In genomic region chr14:24188251-24189058, GRCh38 we compare ENCODE assay signal across 1 cellular context.
A peak's percentile ranks its signal among the peaks of the same experiment; 100 is the strongest.
TF ChIP-seq lines count a peak whose summit lies in the region.

A gene with protein sequence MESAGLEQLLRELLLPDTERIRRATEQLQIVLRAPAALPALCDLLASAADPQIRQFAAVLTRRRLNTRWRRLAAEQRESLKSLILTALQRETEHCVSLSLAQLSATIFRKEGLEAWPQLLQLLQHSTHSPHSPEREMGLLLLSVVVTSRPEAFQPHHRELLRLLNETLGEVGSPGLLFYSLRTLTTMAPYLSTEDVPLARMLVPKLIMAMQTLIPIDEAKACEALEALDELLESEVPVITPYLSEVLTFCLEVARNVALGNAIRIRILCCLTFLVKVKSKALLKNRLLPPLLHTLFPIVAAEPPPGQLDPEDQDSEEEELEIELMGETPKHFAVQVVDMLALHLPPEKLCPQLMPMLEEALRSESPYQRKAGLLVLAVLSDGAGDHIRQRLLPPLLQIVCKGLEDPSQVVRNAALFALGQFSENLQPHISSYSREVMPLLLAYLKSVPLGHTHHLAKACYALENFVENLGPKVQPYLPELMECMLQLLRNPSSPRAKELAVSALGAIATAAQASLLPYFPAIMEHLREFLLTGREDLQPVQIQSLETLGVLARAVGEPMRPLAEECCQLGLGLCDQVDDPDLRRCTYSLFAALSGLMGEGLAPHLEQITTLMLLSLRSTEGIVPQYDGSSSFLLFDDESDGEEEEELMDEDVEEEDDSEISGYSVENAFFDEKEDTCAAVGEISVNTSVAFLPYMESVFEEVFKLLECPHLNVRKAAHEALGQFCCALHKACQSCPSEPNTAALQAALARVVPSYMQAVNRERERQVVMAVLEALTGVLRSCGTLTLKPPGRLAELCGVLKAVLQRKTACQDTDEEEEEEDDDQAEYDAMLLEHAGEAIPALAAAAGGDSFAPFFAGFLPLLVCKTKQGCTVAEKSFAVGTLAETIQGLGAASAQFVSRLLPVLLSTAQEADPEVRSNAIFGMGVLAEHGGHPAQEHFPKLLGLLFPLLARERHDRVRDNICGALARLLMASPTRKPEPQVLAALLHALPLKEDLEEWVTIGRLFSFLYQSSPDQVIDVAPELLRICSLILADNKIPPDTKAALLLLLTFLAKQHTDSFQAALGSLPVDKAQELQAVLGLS (minus strand): TSS chr14:24188816. CDS start chr14:24188787, 29 bp downstream.

TF ChIP-seq in K562, 482 proteins besides CTCF, POLR2A, EP300 and RAD21 (continued from another document and continues in another):
- TF ChIP-seq, protein P1, sequence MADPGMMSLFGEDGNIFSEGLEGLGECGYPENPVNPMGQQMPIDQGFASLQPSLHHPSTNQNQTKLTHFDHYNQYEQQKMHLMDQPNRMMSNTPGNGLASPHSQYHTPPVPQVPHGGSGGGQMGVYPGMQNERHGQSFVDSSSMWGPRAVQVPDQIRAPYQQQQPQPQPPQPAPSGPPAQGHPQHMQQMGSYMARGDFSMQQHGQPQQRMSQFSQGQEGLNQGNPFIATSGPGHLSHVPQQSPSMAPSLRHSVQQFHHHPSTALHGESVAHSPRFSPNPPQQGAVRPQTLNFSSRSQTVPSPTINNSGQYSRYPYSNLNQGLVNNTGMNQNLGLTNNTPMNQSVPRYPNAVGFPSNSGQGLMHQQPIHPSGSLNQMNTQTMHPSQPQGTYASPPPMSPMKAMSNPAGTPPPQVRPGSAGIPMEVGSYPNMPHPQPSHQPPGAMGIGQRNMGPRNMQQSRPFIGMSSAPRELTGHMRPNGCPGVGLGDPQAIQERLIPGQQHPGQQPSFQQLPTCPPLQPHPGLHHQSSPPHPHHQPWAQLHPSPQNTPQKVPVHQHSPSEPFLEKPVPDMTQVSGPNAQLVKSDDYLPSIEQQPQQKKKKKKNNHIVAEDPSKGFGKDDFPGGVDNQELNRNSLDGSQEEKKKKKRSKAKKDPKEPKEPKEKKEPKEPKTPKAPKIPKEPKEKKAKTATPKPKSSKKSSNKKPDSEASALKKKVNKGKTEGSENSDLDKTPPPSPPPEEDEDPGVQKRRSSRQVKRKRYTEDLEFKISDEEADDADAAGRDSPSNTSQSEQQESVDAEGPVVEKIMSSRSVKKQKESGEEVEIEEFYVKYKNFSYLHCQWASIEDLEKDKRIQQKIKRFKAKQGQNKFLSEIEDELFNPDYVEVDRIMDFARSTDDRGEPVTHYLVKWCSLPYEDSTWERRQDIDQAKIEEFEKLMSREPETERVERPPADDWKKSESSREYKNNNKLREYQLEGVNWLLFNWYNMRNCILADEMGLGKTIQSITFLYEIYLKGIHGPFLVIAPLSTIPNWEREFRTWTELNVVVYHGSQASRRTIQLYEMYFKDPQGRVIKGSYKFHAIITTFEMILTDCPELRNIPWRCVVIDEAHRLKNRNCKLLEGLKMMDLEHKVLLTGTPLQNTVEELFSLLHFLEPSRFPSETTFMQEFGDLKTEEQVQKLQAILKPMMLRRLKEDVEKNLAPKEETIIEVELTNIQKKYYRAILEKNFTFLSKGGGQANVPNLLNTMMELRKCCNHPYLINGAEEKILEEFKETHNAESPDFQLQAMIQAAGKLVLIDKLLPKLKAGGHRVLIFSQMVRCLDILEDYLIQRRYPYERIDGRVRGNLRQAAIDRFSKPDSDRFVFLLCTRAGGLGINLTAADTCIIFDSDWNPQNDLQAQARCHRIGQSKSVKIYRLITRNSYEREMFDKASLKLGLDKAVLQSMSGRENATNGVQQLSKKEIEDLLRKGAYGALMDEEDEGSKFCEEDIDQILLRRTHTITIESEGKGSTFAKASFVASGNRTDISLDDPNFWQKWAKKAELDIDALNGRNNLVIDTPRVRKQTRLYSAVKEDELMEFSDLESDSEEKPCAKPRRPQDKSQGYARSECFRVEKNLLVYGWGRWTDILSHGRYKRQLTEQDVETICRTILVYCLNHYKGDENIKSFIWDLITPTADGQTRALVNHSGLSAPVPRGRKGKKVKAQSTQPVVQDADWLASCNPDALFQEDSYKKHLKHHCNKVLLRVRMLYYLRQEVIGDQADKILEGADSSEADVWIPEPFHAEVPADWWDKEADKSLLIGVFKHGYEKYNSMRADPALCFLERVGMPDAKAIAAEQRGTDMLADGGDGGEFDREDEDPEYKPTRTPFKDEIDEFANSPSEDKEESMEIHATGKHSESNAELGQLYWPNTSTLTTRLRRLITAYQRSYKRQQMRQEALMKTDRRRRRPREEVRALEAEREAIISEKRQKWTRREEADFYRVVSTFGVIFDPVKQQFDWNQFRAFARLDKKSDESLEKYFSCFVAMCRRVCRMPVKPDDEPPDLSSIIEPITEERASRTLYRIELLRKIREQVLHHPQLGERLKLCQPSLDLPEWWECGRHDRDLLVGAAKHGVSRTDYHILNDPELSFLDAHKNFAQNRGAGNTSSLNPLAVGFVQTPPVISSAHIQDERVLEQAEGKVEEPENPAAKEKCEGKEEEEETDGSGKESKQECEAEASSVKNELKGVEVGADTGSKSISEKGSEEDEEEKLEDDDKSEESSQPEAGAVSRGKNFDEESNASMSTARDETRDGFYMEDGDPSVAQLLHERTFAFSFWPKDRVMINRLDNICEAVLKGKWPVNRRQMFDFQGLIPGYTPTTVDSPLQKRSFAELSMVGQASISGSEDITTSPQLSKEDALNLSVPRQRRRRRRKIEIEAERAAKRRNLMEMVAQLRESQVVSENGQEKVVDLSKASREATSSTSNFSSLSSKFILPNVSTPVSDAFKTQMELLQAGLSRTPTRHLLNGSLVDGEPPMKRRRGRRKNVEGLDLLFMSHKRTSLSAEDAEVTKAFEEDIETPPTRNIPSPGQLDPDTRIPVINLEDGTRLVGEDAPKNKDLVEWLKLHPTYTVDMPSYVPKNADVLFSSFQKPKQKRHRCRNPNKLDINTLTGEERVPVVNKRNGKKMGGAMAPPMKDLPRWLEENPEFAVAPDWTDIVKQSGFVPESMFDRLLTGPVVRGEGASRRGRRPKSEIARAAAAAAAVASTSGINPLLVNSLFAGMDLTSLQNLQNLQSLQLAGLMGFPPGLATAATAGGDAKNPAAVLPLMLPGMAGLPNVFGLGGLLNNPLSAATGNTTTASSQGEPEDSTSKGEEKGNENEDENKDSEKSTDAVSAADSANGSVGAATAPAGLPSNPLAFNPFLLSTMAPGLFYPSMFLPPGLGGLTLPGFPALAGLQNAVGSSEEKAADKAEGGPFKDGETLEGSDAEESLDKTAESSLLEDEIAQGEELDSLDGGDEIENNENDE (IDR thresholded peaks at IDR 0.05; ENCODE audit: low read depth, low read length), result no peak
- TF ChIP-seq ZFX (CRISPR knock-in tag; IDR thresholded peaks at IDR 0.05), result peak; percentile 64
- TF ChIP-seq, protein P2, sequence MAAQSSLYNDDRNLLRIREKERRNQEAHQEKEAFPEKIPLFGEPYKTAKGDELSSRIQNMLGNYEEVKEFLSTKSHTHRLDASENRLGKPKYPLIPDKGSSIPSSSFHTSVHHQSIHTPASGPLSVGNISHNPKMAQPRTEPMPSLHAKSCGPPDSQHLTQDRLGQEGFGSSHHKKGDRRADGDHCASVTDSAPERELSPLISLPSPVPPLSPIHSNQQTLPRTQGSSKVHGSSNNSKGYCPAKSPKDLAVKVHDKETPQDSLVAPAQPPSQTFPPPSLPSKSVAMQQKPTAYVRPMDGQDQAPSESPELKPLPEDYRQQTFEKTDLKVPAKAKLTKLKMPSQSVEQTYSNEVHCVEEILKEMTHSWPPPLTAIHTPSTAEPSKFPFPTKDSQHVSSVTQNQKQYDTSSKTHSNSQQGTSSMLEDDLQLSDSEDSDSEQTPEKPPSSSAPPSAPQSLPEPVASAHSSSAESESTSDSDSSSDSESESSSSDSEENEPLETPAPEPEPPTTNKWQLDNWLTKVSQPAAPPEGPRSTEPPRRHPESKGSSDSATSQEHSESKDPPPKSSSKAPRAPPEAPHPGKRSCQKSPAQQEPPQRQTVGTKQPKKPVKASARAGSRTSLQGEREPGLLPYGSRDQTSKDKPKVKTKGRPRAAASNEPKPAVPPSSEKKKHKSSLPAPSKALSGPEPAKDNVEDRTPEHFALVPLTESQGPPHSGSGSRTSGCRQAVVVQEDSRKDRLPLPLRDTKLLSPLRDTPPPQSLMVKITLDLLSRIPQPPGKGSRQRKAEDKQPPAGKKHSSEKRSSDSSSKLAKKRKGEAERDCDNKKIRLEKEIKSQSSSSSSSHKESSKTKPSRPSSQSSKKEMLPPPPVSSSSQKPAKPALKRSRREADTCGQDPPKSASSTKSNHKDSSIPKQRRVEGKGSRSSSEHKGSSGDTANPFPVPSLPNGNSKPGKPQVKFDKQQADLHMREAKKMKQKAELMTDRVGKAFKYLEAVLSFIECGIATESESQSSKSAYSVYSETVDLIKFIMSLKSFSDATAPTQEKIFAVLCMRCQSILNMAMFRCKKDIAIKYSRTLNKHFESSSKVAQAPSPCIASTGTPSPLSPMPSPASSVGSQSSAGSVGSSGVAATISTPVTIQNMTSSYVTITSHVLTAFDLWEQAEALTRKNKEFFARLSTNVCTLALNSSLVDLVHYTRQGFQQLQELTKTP (IDR thresholded peaks at IDR 0.05; ENCODE audit: low read depth in 1 of 2, partially characterized antibody in 2 of 2), result peak in 1 of 2 experiments; percentile 67
- no peak for TF ChIP-seq PPARD (CRISPR knock-in tag; IDR thresholded peaks at IDR 0.05)
- peak; percentile 56 for TF ChIP-seq PKNOX1 (IDR thresholded peaks at IDR 0.05)
- TF ChIP-seq RBM22 (IDR thresholded peaks at IDR 0.05; ENCODE audit: low read depth, low read length, poor library complexity, severe bottlenecking), result peak; percentile 95
- TF ChIP-seq CCNT2 (IDR thresholded peaks at IDR 0.05; ENCODE audit: borderline replicate concordance, extremely low read depth, insufficient read length, low read depth, low read length), result peak; percentile 44
- peak; percentile 96 for TF ChIP-seq RFX1 (IDR thresholded peaks at IDR 0.05)
- TF ChIP-seq NEUROD1 (IDR thresholded peaks at IDR 0.05; ENCODE audit: borderline replicate concordance, low read depth, low read length, partially characterized antibody), result peak; percentile 78
- peak; percentile 76 to 99; a peak in 3 of 4 replicates for TF ChIP-seq HDAC1 (IDR thresholded peaks at IDR 0.05)
- peak; percentile 57; the same call in 1 of the 2 replicates for TF ChIP-seq KLF6 (CRISPR knock-in tag; IDR thresholded peaks at IDR 0.05; ENCODE audit: borderline replicate concordance)
- TF ChIP-seq POLR3A (IDR thresholded peaks at IDR 0.05; ENCODE audit: borderline replicate concordance, extremely low read depth, insufficient read depth, insufficient read length), result no peak
- peak in 2 of 3 experiments; percentile 63 to 65 for TF ChIP-seq YY1 (IDR thresholded peaks at IDR 0.05; ENCODE audit: borderline replicate concordance in 1 of 3, control insufficient read depth in 1 of 3, extremely low read depth in 1 of 3, insufficient read depth in 3 of 3, insufficient read length in 1 of 3, insufficient replicate concordance in 2 of 3, low read depth in 1 of 3, low read length in 2 of 3)
- TF ChIP-seq TAF1 (IDR thresholded peaks at IDR 0.05; ENCODE audit: control insufficient read depth, extremely low read depth, insufficient read depth, low read length, severe bottlenecking), result peak; percentile 51
- TF ChIP-seq ZBTB7A (IDR thresholded peaks at IDR 0.05; ENCODE audit: borderline replicate concordance, control insufficient read depth, low read depth, low read length), result no peak
- peak; percentile 99 for TF ChIP-seq GABPA (tag; conservative IDR thresholded peaks at IDR 0.05; ENCODE audit: low read depth)
- peak; percentile 80; the same call in 1 of the 2 replicates for TF ChIP-seq RB1 (IDR thresholded peaks at IDR 0.05; ENCODE audit: low read depth)
- TF ChIP-seq ZC3H11A (IDR thresholded peaks at IDR 0.05; ENCODE audit: low read depth, low read length), result peak; percentile 95
- TF ChIP-seq SREBF1 (IDR thresholded peaks at IDR 0.05; ENCODE audit: borderline replicate concordance, low read depth, low read length), result no peak
- peak; percentile 60; the same call in 1 of the 2 replicates for TF ChIP-seq NR2C2 (CRISPR knock-in tag; IDR thresholded peaks at IDR 0.05)
- peak; percentile 94 for TF ChIP-seq NR2C2 (tag; IDR thresholded peaks at IDR 0.05)
- TF ChIP-seq, protein P3, sequence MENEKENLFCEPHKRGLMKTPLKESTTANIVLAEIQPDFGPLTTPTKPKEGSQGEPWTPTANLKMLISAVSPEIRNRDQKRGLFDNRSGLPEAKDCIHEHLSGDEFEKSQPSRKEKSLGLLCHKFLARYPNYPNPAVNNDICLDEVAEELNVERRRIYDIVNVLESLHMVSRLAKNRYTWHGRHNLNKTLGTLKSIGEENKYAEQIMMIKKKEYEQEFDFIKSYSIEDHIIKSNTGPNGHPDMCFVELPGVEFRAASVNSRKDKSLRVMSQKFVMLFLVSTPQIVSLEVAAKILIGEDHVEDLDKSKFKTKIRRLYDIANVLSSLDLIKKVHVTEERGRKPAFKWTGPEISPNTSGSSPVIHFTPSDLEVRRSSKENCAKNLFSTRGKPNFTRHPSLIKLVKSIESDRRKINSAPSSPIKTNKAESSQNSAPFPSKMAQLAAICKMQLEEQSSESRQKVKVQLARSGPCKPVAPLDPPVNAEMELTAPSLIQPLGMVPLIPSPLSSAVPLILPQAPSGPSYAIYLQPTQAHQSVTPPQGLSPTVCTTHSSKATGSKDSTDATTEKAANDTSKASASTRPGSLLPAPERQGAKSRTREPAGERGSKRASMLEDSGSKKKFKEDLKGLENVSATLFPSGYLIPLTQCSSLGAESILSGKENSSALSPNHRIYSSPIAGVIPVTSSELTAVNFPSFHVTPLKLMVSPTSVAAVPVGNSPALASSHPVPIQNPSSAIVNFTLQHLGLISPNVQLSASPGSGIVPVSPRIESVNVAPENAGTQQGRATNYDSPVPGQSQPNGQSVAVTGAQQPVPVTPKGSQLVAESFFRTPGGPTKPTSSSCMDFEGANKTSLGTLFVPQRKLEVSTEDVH (IDR thresholded peaks at IDR 0.05; ENCODE audit: low read depth, partially characterized antibody), result peak; percentile 85
- TF ChIP-seq PTBP1 (IDR thresholded peaks at IDR 0.05; ENCODE audit: low read depth, low read length), result peak; percentile 38; the same call in 1 of the 2 replicates
- TF ChIP-seq SNIP1 (IDR thresholded peaks at IDR 0.05; ENCODE audit: low read depth), result 0 out of 2 replicates have a peak, but pooled peaks have one; percentile 33
- TF ChIP-seq, protein P4, sequence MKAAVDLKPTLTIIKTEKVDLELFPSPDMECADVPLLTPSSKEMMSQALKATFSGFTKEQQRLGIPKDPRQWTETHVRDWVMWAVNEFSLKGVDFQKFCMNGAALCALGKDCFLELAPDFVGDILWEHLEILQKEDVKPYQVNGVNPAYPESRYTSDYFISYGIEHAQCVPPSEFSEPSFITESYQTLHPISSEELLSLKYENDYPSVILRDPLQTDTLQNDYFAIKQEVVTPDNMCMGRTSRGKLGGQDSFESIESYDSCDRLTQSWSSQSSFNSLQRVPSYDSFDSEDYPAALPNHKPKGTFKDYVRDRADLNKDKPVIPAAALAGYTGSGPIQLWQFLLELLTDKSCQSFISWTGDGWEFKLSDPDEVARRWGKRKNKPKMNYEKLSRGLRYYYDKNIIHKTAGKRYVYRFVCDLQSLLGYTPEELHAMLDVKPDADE (conservative IDR thresholded peaks at IDR 0.05; ENCODE audit: control insufficient read depth, low read depth, low read length), result peak; percentile 72; the same call in 1 of the 2 replicates
- TF ChIP-seq ELF1 (tag; IDR thresholded peaks at IDR 0.05), result peak; percentile 80
- TF ChIP-seq KDM4B (IDR thresholded peaks at IDR 0.05; ENCODE audit: borderline replicate concordance in 2 of 2, low read depth in 1 of 2), result peak in 1 of 2 experiments; percentile 86; a peak in 2 of 4 replicates
- TF ChIP-seq NFIC (IDR thresholded peaks at IDR 0.05), result peak; percentile 14; the same call in 1 of the 2 replicates
- TF ChIP-seq ZNF324 (CRISPR knock-in tag; IDR thresholded peaks at IDR 0.05), result 0 out of 2 replicates have a peak, but pooled peaks have one; percentile 41
- TF ChIP-seq DIDO1 (tag; IDR thresholded peaks at IDR 0.05; ENCODE audit: low read depth), result peak; percentile 78; the same call in 1 of the 2 replicates
